ENCODE assay signal across 11 cellular contexts in genomic region chr1:44249543-44249942, GRCh38.
A peak's percentile ranks its signal among the peaks of the same experiment; 100 is the strongest.
DNase-seq lines count a peak whose midpoint lies in the region; ATAC-seq and TF ChIP-seq lines count a peak whose summit lies in the region.
"Had no signal": no experiment of that assay in that cellular context is flagged by ENCODE, and none has a peak within 500 bp of the region (broad histone marks: within the 10 kb centered on the region; RNA-seq: fewer than 3 reads in every experiment).

No MANE protein-coding gene starts in this region.

- DNase-seq in DMS53 (lab: John Stamatoyannopoulos, UW) = peak; percentile 22
- DNase-seq in DMS53 treated with DMSO at 0.1 percent for 48 hours (lab: John Stamatoyannopoulos, UW; ENCODE audit: unreplicated experiment) = no peak
- DNase-seq in NCI-H2227 treated with DMSO at 0.1 percent for 48 hours (lab: John Stamatoyannopoulos, UW) = peak; percentile 60
- DNase-seq in fibroblast of mammary gland (ENCODE audit: low read depth) = peak; percentile 5
- no peak for DNase-seq in retinal pigment epithelial cell (ENCODE audit: low read depth)
- no peak for DNase-seq in stimulated activated CD4-positive, alpha-beta T cell treated with anti-CD3 and anti-CD28 coated beads, Interleukin-4, amount 100 ng/mL, for 24 hours
- DNase-seq: activated CD8-positive, alpha-beta memory T cell treated with anti-CD3 and anti-CD28 coated beads, Interleukin-2, amount 50 U/mL, for 48 hours; NK-92 treated with Interleukin-12 subunit alpha and Interleukin-12 subunit beta, amount 100 ng/mL, for 24 hours; stomach had no signal

- ATAC-seq in HG03196 (IDR thresholded peaks at IDR 0.05; ENCODE audit: unreplicated experiment) (no peak), GM18519 (IDR thresholded peaks at IDR 0.05; ENCODE audit: low FRiP score, unreplicated experiment) (no peak)

- no peak overlapping the region for H3K4me3 ChIP-seq in fibroblast of mammary gland (ENCODE audit: control insufficient read depth, low read depth, low read length)
- H3K4me3 ChIP-seq in retinal pigment epithelial cell (ENCODE audit: low read length) = no peak overlapping the region
- H3K4me3 ChIP-seq: stomach had no signal

- TF ChIP-seq CTCF in fibroblast of mammary gland (conservative IDR thresholded peaks at IDR 0.05; ENCODE audit: control insufficient read depth, insufficient read depth, low read depth, low read length) (no peak), retinal pigment epithelial cell (conservative IDR thresholded peaks at IDR 0.05; ENCODE audit: low read depth, low read length) (peak; percentile 33)

Comparison
In these comparisons a context has a peak if more than half of its experiments do, and no peak if none do; other contexts are left out.
1. DNase-seq: peak in DMS53 (single experiment), NCI-H2227 treated with DMSO at 0.1 percent for 48 hours (single experiment) and fibroblast of mammary gland (single experiment); none in DMS53 treated with DMSO at 0.1 percent for 48 hours (single experiment), retinal pigment epithelial cell (single experiment) and stimulated activated CD4-positive, alpha-beta T cell treated with anti-CD3 and anti-CD28 coated beads, Interleukin-4, amount 100 ng/mL, for 24 hours (single experiment).